1 cellular context compared by ENCODE assay signal in genomic region chr10:19817251-19818046, GRCh38.
TF ChIP-seq lines count a peak whose summit lies in the region.

No MANE protein-coding gene starts in this region.

TF ChIP-seq in WTC11, 78 proteins besides CTCF, POLR2A, EP300 and RAD21 (continued from another document):
- TF ChIP-seq, protein P1, sequence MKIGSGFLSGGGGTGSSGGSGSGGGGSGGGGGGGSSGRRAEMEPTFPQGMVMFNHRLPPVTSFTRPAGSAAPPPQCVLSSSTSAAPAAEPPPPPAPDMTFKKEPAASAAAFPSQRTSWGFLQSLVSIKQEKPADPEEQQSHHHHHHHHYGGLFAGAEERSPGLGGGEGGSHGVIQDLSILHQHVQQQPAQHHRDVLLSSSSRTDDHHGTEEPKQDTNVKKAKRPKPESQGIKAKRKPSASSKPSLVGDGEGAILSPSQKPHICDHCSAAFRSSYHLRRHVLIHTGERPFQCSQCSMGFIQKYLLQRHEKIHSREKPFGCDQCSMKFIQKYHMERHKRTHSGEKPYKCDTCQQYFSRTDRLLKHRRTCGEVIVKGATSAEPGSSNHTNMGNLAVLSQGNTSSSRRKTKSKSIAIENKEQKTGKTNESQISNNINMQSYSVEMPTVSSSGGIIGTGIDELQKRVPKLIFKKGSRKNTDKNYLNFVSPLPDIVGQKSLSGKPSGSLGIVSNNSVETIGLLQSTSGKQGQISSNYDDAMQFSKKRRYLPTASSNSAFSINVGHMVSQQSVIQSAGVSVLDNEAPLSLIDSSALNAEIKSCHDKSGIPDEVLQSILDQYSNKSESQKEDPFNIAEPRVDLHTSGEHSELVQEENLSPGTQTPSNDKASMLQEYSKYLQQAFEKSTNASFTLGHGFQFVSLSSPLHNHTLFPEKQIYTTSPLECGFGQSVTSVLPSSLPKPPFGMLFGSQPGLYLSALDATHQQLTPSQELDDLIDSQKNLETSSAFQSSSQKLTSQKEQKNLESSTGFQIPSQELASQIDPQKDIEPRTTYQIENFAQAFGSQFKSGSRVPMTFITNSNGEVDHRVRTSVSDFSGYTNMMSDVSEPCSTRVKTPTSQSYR (CRISPR knock-in tag; IDR thresholded peaks at IDR 0.05), result 0 out of 2 replicates have a peak, but pooled peaks have one; percentile 11
- TF ChIP-seq TEAD4 (CRISPR knock-in tag; IDR thresholded peaks at IDR 0.05) (no peak), CREB1 (CRISPR knock-in tag; IDR thresholded peaks at IDR 0.05) (no peak), ZNF232 (CRISPR knock-in tag; IDR thresholded peaks at IDR 0.05) (no peak), SOX15 (CRISPR knock-in tag; IDR thresholded peaks at IDR 0.05) (no peak), HMGXB4 (CRISPR knock-in tag; IDR thresholded peaks at IDR 0.05) (peak; percentile 42), ETV6 (CRISPR knock-in tag; IDR thresholded peaks at IDR 0.05) (peak; percentile 20; the same call in 1 of the 2 replicates), OVOL2 (CRISPR knock-in tag; IDR thresholded peaks at IDR 0.05; ENCODE audit: borderline replicate concordance) (no peak), SP1 (CRISPR knock-in tag; conservative IDR thresholded peaks at IDR 0.05) (no peak)
- TF ChIP-seq, protein P2, sequence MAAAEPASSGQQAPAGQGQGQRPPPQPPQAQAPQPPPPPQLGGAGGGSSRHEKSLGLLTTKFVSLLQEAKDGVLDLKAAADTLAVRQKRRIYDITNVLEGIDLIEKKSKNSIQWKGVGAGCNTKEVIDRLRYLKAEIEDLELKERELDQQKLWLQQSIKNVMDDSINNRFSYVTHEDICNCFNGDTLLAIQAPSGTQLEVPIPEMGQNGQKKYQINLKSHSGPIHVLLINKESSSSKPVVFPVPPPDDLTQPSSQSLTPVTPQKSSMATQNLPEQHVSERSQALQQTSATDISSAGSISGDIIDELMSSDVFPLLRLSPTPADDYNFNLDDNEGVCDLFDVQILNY (CRISPR knock-in tag; IDR thresholded peaks at IDR 0.05), result 0 out of 2 replicates have a peak, but pooled peaks have one; percentile 9
- TF ChIP-seq, protein P3, sequence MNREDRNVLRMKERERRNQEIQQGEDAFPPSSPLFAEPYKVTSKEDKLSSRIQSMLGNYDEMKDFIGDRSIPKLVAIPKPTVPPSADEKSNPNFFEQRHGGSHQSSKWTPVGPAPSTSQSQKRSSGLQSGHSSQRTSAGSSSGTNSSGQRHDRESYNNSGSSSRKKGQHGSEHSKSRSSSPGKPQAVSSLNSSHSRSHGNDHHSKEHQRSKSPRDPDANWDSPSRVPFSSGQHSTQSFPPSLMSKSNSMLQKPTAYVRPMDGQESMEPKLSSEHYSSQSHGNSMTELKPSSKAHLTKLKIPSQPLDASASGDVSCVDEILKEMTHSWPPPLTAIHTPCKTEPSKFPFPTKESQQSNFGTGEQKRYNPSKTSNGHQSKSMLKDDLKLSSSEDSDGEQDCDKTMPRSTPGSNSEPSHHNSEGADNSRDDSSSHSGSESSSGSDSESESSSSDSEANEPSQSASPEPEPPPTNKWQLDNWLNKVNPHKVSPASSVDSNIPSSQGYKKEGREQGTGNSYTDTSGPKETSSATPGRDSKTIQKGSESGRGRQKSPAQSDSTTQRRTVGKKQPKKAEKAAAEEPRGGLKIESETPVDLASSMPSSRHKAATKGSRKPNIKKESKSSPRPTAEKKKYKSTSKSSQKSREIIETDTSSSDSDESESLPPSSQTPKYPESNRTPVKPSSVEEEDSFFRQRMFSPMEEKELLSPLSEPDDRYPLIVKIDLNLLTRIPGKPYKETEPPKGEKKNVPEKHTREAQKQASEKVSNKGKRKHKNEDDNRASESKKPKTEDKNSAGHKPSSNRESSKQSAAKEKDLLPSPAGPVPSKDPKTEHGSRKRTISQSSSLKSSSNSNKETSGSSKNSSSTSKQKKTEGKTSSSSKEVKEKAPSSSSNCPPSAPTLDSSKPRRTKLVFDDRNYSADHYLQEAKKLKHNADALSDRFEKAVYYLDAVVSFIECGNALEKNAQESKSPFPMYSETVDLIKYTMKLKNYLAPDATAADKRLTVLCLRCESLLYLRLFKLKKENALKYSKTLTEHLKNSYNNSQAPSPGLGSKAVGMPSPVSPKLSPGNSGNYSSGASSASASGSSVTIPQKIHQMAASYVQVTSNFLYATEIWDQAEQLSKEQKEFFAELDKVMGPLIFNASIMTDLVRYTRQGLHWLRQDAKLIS (CRISPR knock-in tag; IDR thresholded peaks at IDR 0.05; ENCODE audit: borderline replicate concordance), result 0 out of 2 replicates have a peak, but pooled peaks have one; percentile 51
- TF ChIP-seq, protein P4, sequence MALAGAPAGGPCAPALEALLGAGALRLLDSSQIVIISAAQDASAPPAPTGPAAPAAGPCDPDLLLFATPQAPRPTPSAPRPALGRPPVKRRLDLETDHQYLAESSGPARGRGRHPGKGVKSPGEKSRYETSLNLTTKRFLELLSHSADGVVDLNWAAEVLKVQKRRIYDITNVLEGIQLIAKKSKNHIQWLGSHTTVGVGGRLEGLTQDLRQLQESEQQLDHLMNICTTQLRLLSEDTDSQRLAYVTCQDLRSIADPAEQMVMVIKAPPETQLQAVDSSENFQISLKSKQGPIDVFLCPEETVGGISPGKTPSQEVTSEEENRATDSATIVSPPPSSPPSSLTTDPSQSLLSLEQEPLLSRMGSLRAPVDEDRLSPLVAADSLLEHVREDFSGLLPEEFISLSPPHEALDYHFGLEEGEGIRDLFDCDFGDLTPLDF (CRISPR knock-in tag; IDR thresholded peaks at IDR 0.05), result no peak
